In genomic region chr15:22257668-22258401, GRCh38 we compare ENCODE assay signal across 27 cellular contexts.
"Had no signal": no experiment of that assay in that cellular context is flagged by ENCODE, and none has a peak within 500 bp of the region (broad histone marks: within the 10 kb centered on the region; RNA-seq: fewer than 3 reads in every experiment).

No MANE protein-coding gene starts in this region.

- H3K27me3 Mint-ChIP-seq: brain; central memory CD8-positive, alpha-beta T cell had no signal

- H3K4me1 Mint-ChIP-seq: brain had no signal

- ATAC-seq: activated CD8-positive, alpha-beta memory T cell treated with anti-CD3 and anti-CD28 coated beads, Interleukin-2, amount 10 ng/mL, durations not matched to agents 7 days and 5 days; K562; Panc1; Right ventricle myocardium inferior had no signal

- DNase-seq: activated B cell treated with CpG ODN at 0.5 μM for 24 hours; activated CD4-positive, alpha-beta T cell treated with anti-CD3 and anti-CD28 coated beads for 1 hour; activated CD4-positive, alpha-beta T cell treated with anti-CD3 and anti-CD28 coated beads, Interleukin-2, amount 10 ng/mL, durations not matched to agents 24 days and 14 days; activated CD4-positive, alpha-beta T cell treated with anti-CD3 and anti-CD28 coated beads, Interleukin-2, amount 50 U/mL, for 48 hours; activated CD8-positive, alpha-beta memory T cell treated with anti-CD3 and anti-CD28 coated beads, Interleukin-2, amount 10 ng/mL, durations not matched to agents 7 days and 5 days; activated naive CD4-positive, alpha-beta T cell; activated T-cell treated with anti-CD3 and anti-CD28 coated beads, Interleukin-2, amount 50 U/mL, for 4 hours; Karpas-422; NCI-H1092; NCI-H1417; NCI-H1930; NCI-H2171; NCI-H226; NCI-H526; NCI-H82; OCI-M1; RPMI8226; T-cell; T-helper 2 cell; T1000 had no signal

- H3K9me3 Mint-ChIP-seq: activated B cell treated with CpG ODN at 0.5 μM for 24 hours; activated CD4-positive, alpha-beta T cell treated with anti-CD3 and anti-CD28 coated beads, Interleukin-2, amount 10 ng/mL, durations not matched to agents 24 days and 14 days; activated naive CD4-positive, alpha-beta T cell treated with anti-CD3 and anti-CD28 coated beads, Interleukin-2, amount 50 U/mL, for 24 hours; activated T-cell treated with anti-CD3 and anti-CD28 coated beads, Interleukin-2, amount 50 U/mL, for 4 hours; central memory CD8-positive, alpha-beta T cell; T-cell had no signal

- H3K27ac Mint-ChIP-seq: activated B cell treated with CpG ODN at 0.5 μM for 24 hours; activated CD4-positive, alpha-beta T cell treated with anti-CD3 and anti-CD28 coated beads, Interleukin-2, amount 10 ng/mL, durations not matched to agents 24 days and 14 days; activated CD8-positive, alpha-beta memory T cell treated with anti-CD3 and anti-CD28 coated beads, Interleukin-2, amount 10 ng/mL, durations not matched to agents 7 days and 5 days; activated naive CD4-positive, alpha-beta T cell treated with anti-CD3 and anti-CD28 coated beads, Interleukin-2, amount 50 U/mL, for 24 hours; brain; T-cell had no signal

- H3K4me3 ChIP-seq: K562, SK-N-MC had no signal

- H3K27ac ChIP-seq: SK-N-MC had no signal

- H3K4me3 Mint-ChIP-seq: activated B cell treated with CpG ODN at 0.5 μM for 24 hours; activated CD4-positive, alpha-beta T cell treated with anti-CD3 and anti-CD28 coated beads, Interleukin-2, amount 10 ng/mL, durations not matched to agents 24 days and 14 days; activated CD8-positive, alpha-beta memory T cell treated with anti-CD3 and anti-CD28 coated beads, Interleukin-2, amount 10 ng/mL, durations not matched to agents 7 days and 5 days; activated naive CD4-positive, alpha-beta T cell treated with anti-CD3 and anti-CD28 coated beads, Interleukin-2, amount 50 U/mL, for 24 hours; activated T-cell treated with anti-CD3 and anti-CD28 coated beads, Interleukin-2, amount 50 U/mL, for 4 hours; brain; central memory CD8-positive, alpha-beta T cell; T-cell had no signal

- H3K36me3 Mint-ChIP-seq: activated CD8-positive, alpha-beta memory T cell treated with anti-CD3 and anti-CD28 coated beads, Interleukin-2, amount 10 ng/mL, durations not matched to agents 7 days and 5 days; activated naive CD4-positive, alpha-beta T cell treated with anti-CD3 and anti-CD28 coated beads, Interleukin-2, amount 50 U/mL, for 24 hours; brain; T-cell had no signal
